Comparison of ENCODE assay signal across 9 cellular contexts in the genomic region with DNA sequence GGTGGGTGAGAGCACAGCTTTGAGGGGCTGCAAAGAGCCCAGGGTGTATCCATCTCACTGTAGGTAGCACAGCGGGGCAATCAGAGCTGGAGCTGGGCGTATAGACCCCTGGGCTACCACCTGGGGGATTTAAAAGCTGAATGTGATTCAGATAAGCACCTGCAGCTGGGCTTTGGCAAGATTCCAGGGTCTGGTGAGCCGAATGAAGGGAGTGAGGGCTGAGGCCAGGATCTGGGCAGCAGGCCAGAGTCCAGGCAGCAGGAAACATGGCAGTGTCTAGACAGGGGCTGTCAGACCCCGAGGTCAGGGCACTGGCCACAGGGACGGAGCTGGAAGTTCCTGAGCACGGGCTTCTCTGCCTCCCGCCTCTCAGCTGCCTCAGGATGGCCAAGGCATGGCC. TPM values are rescaled to one million over a fixed set of nuclear protein-coding genes. Genes with fewer than 3 reads are reported as not detected.
DNase-seq lines count a peak whose midpoint lies in the region; ATAC-seq and TF ChIP-seq lines count a peak whose summit lies in the region.
"Had no signal": no experiment of that assay in that cellular context is flagged by ENCODE, and none has a peak within 500 bp of the region (broad histone marks: within the 10 kb centered on the region; RNA-seq: fewer than 3 reads in every experiment).

No MANE protein-coding gene starts in this region.

- in situ Hi-C loops in G401 (cut with HindIII; ENCODE audit: low sequenced_read_pairs): no loop called here

- H2BK15ac ChIP-seq in H9 (ENCODE audit: low read depth, low read length): no peak overlapping the region

- H3K56ac ChIP-seq in H9 (ENCODE audit: insufficient read length, low read depth, low read length): no peak overlapping the region

- H3K4ac ChIP-seq in H9 (ENCODE audit: low read depth, low read length): no peak overlapping the region

- H3T11ph ChIP-seq in H9 (ENCODE audit: low read length): no peak overlapping the region

- no peaks in the 10 kb centered on the region for H3K79me1 ChIP-seq in H9 (ENCODE audit: insufficient read depth, low read depth, low read length, poor library complexity, severe bottlenecking)

- WGBS in H9 (ENCODE audit: extremely low coverage, insufficient read length, low lambda C conversion rate): no CpG with 5 or more reads among the region's 7 CpGs

- H3K36me3 Mint-ChIP-seq in nephron (ENCODE audit: low read depth) (no peaks in the 10 kb centered on the region), H9 (ENCODE audit: insufficient read depth in 1 of 3, low read depth in 3 of 3) (peaks cover 4 to 14% (median 12%) of the 10 kb centered on the region in 3 experiments; a peak in 6 of 7 replicates)

- no peak overlapping the region for H3K23ac ChIP-seq in H9 (ENCODE audit: insufficient read length, low read depth, low read length)

- H3K4me3 Mint-ChIP-seq in nephron: no peak overlapping the region
- H3K4me3 Mint-ChIP-seq in H9: no peak overlapping the region

- H3K27me3 Mint-ChIP-seq in nephron (ENCODE audit: low read depth) (peaks cover 15% of the 10 kb centered on the region), H9 (ENCODE audit: low read depth) (no peaks in the 10 kb centered on the region; the same call in 1 of the 2 replicates)

- no peak for ATAC-seq in HG02798 (IDR thresholded peaks at IDR 0.05; ENCODE audit: poor library complexity, unreplicated experiment)
- ATAC-seq: foreskin keratinocyte had no signal

- H3K4me1 Mint-ChIP-seq in nephron (peaks cover 41% of the 10 kb centered on the region), H9 (peaks cover 19 to 30% of the 10 kb centered on the region in 2 experiments)

- H3K9ac ChIP-seq in H9 (ENCODE audit: extremely low read depth, insufficient read length, low read length): no peak overlapping the region

- H4K5ac ChIP-seq in H9 (ENCODE audit: insufficient read length, low read depth, low read length): no peak overlapping the region

- H4K8ac ChIP-seq in H9 (replicated peaks; ENCODE audit: insufficient read length, low read depth, low read length): no peak overlapping the region

- CTCF ChIA-PET in GM10248 (lab: Yijun Ruan, JAX): interaction anchor here (0.8 to 1.2 kb wide), 3 partner anchors 228 to 231 kb away, joined by 3 to 6 read pairs (median 5); no protein-coding TSS in a partner anchor

- H3K9me3 ChIP-seq in H9 (ENCODE audit: control insufficient read depth, low read depth, low read length): no peaks in the 10 kb centered on the region

- H3K23me2 ChIP-seq in H9 (ENCODE audit: insufficient read length, low read depth, low read length, poor library complexity, severe bottlenecking): peaks cover 2% of the 10 kb centered on the region

- H4K20me1 ChIP-seq in H9 (ENCODE audit: control insufficient read depth, insufficient read depth, insufficient read length): no peaks in the 10 kb centered on the region

- no peak overlapping the region for H2BK12ac ChIP-seq in H9 (ENCODE audit: insufficient read length, low read depth, low read length)

- H4K91ac ChIP-seq in H9 (ENCODE audit: insufficient read length, low read depth, low read length): no peak overlapping the region

- H2BK120ac ChIP-seq in H9 (ENCODE audit: low read depth, low read length, poor library complexity, severe bottlenecking): no peak overlapping the region

- H3K79me2 ChIP-seq in H9 (ENCODE audit: insufficient read depth, low read length): no peaks in the 10 kb centered on the region

- H3K27ac Mint-ChIP-seq in nephron (peak overlapping the region in 2 of 3 experiments; percentile 56 to 77), H9 (no peak overlapping the region; a peak in 1 of 7 replicates)

- H3K18ac ChIP-seq in H9 (ENCODE audit: insufficient read length, low read depth, low read length): no peak overlapping the region

- H3K9me3 Mint-ChIP-seq in nephron (no peaks in the 10 kb centered on the region), H9 (no peaks in the 10 kb centered on the region)

- no peak overlapping the region for H3K14ac ChIP-seq in H9 (ENCODE audit: insufficient read depth, low read length)

- no peak overlapping the region for H2BK5ac ChIP-seq in H9 (ENCODE audit: insufficient read length, low read length)

- no peak overlapping the region for H3K4me2 ChIP-seq in H9 (ENCODE audit: insufficient read depth, insufficient read length, low read length)

- no peaks in the 10 kb centered on the region for H3K27me3 ChIP-seq in H9 (ENCODE audit: insufficient read depth, low read length)

- no peak overlapping the region for H2BK20ac ChIP-seq in H9 (ENCODE audit: low read depth, low read length, poor library complexity, severe bottlenecking)

- no peak overlapping the region for H2AK5ac ChIP-seq in H9 (ENCODE audit: insufficient read length, low read length)

- no peak overlapping the region for H3K27ac ChIP-seq in H9 (ENCODE audit: insufficient read length, low read depth, low read length)
- H3K27ac ChIP-seq: foreskin keratinocyte had no signal

- TF ChIP-seq CTCF in nephron (IDR thresholded peaks at IDR 0.05; ENCODE audit: unreplicated experiment in 3 of 3) (no peak), H9 (conservative IDR thresholded peaks at IDR 0.05) (no peak), GM10248 (IDR thresholded peaks at IDR 0.05; ENCODE audit: control extremely low read depth, extremely low read depth, low read depth, missing control alignments) (no peak)

- POLR2A ChIA-PET in GM10248 (lab: Yijun Ruan, JAX): no interaction called here

- DNase-seq in G401 (ENCODE audit: low spot score): peak; percentile 29
- peak; percentile 95 for DNase-seq in NCI-H69 (lab: John Stamatoyannopoulos, UW)
- DNase-seq in dermis blood vessel endothelial cell: peak; percentile 79
- DNase-seq in H9: no peak
- no peak for DNase-seq in GM10248 (ENCODE audit: extremely low spot score)
- DNase-seq in stimulated activated CD4-positive, alpha-beta T cell treated with anti-CD3 and anti-CD28 coated beads, Interleukin-4, amount 100 ng/mL, for 24 hours: no peak
- DNase-seq: foreskin keratinocyte had no signal

- no peak overlapping the region for H2AFZ ChIP-seq in H9 (ENCODE audit: low read length)

- H3K4me1 ChIP-seq in H9 (ENCODE audit: insufficient read depth, low read length): no peaks in the 10 kb centered on the region; the same call in 1 of the 2 replicates
- H3K4me1 ChIP-seq: foreskin keratinocyte had no signal

RNA-seq across cellular contexts. Expression of gene ASS1, which starts 8.7 kb away (rescaled TPM):
- 0.31 and 2.8 TPM in 2 replicates for total RNA-seq in G401 (2014; rRNA removed; shearing (Covaris generic))
- total RNA-seq in dermis blood vessel endothelial cell (4.0 and 9.5 TPM in 2 replicates), H9 (2021) (118 and 122 TPM in 2 replicates)

Comparison
In these comparisons a context has a peak if more than half of its experiments do, and no peak if none do; other contexts are left out.
1. DNase-seq: peak in G401 (single experiment), NCI-H69 (single experiment) and dermis blood vessel endothelial cell (single experiment); none in H9 (single experiment), GM10248 (single experiment) and stimulated activated CD4-positive, alpha-beta T cell treated with anti-CD3 and anti-CD28 coated beads, Interleukin-4, amount 100 ng/mL, for 24 hours (single experiment).
2. H3K27ac Mint-ChIP-seq: peak in nephron (2 of 3); none in H9 (0 of 3).
3. RNA of gene ASS1, which starts 8.7 kb away (total RNA-seq): 118 to 122 TPM in H9; 4.0 to 9.5 TPM in dermis blood vessel endothelial cell and 0.31 to 2.8 TPM in G401; every median in the first group is over 10 times any median in the second.